In genomic region chr14:39220473-39220872, GRCh38 we compare ENCODE assay signal across 2 cellular contexts.
TF ChIP-seq lines count a peak whose summit lies in the region.

No MANE protein-coding gene starts in this region.

TF ChIP-seq in WTC11, 78 proteins besides CTCF, POLR2A, EP300 and RAD21:
- TF ChIP-seq ZNF121 (CRISPR knock-in tag; IDR thresholded peaks at IDR 0.05): peak; percentile 58; the same call in 1 of the 2 replicates

TF ChIP-seq in HepG2, 621 proteins besides CTCF, POLR2A, EP300 and RAD21:
- TF ChIP-seq, protein P1, sequence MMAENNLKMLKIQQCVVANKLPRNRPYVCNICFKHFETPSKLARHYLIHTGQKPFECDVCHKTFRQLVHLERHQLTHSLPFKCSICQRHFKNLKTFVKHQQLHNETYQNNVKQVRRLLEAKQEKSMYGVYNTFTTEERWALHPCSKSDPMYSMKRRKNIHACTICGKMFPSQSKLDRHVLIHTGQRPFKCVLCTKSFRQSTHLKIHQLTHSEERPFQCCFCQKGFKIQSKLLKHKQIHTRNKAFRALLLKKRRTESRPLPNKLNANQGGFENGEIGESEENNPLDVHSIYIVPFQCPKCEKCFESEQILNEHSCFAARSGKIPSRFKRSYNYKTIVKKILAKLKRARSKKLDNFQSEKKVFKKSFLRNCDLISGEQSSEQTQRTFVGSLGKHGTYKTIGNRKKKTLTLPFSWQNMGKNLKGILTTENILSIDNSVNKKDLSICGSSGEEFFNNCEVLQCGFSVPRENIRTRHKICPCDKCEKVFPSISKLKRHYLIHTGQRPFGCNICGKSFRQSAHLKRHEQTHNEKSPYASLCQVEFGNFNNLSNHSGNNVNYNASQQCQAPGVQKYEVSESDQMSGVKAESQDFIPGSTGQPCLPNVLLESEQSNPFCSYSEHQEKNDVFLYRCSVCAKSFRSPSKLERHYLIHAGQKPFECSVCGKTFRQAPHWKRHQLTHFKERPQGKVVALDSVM (CRISPR knock-in tag; IDR thresholded peaks at IDR 0.05): peak; percentile 75; the same call in 1 of the 2 replicates
- peak; percentile 84 for TF ChIP-seq ZNF121 (CRISPR knock-in tag; IDR thresholded peaks at IDR 0.05)
